In genomic region chr1:29883360-29883759, GRCh38 we compare ENCODE assay signal across 18 cellular contexts.
DNase-seq lines count a peak whose midpoint lies in the region; ATAC-seq, FAIRE-seq and TF ChIP-seq lines count a peak whose summit lies in the region.
"Had no signal": no experiment of that assay in that cellular context is flagged by ENCODE, and none has a peak within 500 bp of the region (broad histone marks: within the 10 kb centered on the region; RNA-seq: fewer than 3 reads in every experiment).

No MANE protein-coding gene starts in this region.

- H3K4me1 ChIP-seq in K562 (replicated peaks in 1 of 2; ENCODE audit: control insufficient read depth in 2 of 2, insufficient read depth in 2 of 2, low read length in 2 of 2), result no peaks in the 10 kb centered on the region
- H3K4me1 ChIP-seq in mesendoderm (ENCODE audit: control insufficient read depth, low read depth, low read length), result no peaks in the 10 kb centered on the region
- H3K4me1 ChIP-seq: HAP-1 had no signal

- H3K27me3 Mint-ChIP-seq in Calu3 (ENCODE audit: unreplicated experiment), result peaks cover 83% of the 10 kb centered on the region

- BruUV-seq in K562 (replicated peaks; lab: Mats Ljungman, UMichigan) (no TSS peak), Calu3 (replicated peaks; lab: Mats Ljungman, UMichigan) (no TSS peak)

- H3K79me2 ChIP-seq in K562 (ENCODE audit: control insufficient read depth, insufficient read depth, low read length) (no peaks in the 10 kb centered on the region), mesendoderm (ENCODE audit: control insufficient read depth, insufficient read depth, low read length) (no peaks in the 10 kb centered on the region)

- H3K23ac ChIP-seq in mesendoderm (ENCODE audit: low read length), result no peak overlapping the region

- no peaks in the 10 kb centered on the region for H3K9me3 ChIP-seq in K562 (replicated peaks; ENCODE audit: control insufficient read depth, insufficient read depth, low read depth, low read length)
- no peaks in the 10 kb centered on the region for H3K9me3 ChIP-seq in MG63
- H3K9me3 ChIP-seq: HAP-1 had no signal

- H2AK5ac ChIP-seq in mesendoderm (ENCODE audit: low read length), result no peak overlapping the region

- intact Hi-C loops in K562 (cut with micrococcal nuclease) (no loop called here), sciatic nerve (cut with DNase I) (no loop called here), Calu3 (cut with micrococcal nuclease; ENCODE audit: unreplicated experiment) (no loop called here)

- no peaks in the 10 kb centered on the region for H3K36me3 Mint-ChIP-seq in Calu3 (ENCODE audit: insufficient read depth, unreplicated experiment)
- H3K36me3 Mint-ChIP-seq: CD4-positive, alpha-beta memory T cell had no signal

- H2BK15ac ChIP-seq in mesendoderm (replicated peaks; ENCODE audit: low read depth), result no peak overlapping the region

- H3K4me3 Mint-ChIP-seq in Calu3 (ENCODE audit: low read depth, unreplicated experiment), result no peak overlapping the region
- H3K4me3 Mint-ChIP-seq: CD4-positive, alpha-beta memory T cell had no signal

- WGBS in K562 (ENCODE audit: insufficient coverage, low coverage, missing lambda C conversion rate), result 0% methylated on average over 3 of the region's 3 CpGs
- WGBS in mesendoderm (ENCODE audit: extremely low coverage, insufficient coverage, low lambda C conversion rate), result no CpG with 5 or more reads among the region's 3 CpGs

- peak; percentile 10 for DNase-seq in NCI-H748 (lab: John Stamatoyannopoulos, UW; ENCODE audit: unreplicated experiment)
- no peak for DNase-seq in NCI-H748 treated with DMSO at 0.1 percent for 48 hours (lab: John Stamatoyannopoulos, UW)
- no peak for DNase-seq in K562 (ENCODE audit: extremely low read depth in 1 of 4, low spot score in 3 of 4)
- peak; percentile 56 for DNase-seq in mesendoderm
- DNase-seq in sciatic nerve (ENCODE audit: low spot score), result peak; percentile 21
- DNase-seq in Calu3, result no peak
- DNase-seq in MG63, result no peak
- DNase-seq: C1 segment of cervical spinal cord; CD4-positive, alpha-beta memory T cell; COR-L47; DMS153; DND-41; GOT3 had no signal

- H3K36me3 ChIP-seq in K562 (ENCODE audit: control insufficient read depth, insufficient read depth, low read length), result no peaks in the 10 kb centered on the region
- no peaks in the 10 kb centered on the region for H3K36me3 ChIP-seq in mesendoderm (ENCODE audit: control insufficient read depth, insufficient read depth, low read length)
- no peaks in the 10 kb centered on the region for H3K36me3 ChIP-seq in MG63
- H3K36me3 ChIP-seq: HAP-1 had no signal

- H3K27ac Mint-ChIP-seq in Calu3 (ENCODE audit: unreplicated experiment), result no peak overlapping the region
- H3K27ac Mint-ChIP-seq: CD4-positive, alpha-beta memory T cell had no signal

- no peak overlapping the region for H3K27ac ChIP-seq in K562 (ENCODE audit: extremely low read depth, low read depth, low read length)
- no peak overlapping the region for H3K27ac ChIP-seq in mesendoderm (ENCODE audit: low read depth, low read length)

- CTCF ChIA-PET in K562 (lab: Yijun Ruan, JAX; ENCODE audit: low intra/inter-chr PET ratio) (no interaction called here), Calu3 (lab: Charles Lee) (no interaction called here)

- no peak for TF ChIP-seq RAD21 in K562 (CRISPR knock-in tag; conservative IDR thresholded peaks at IDR 0.05 in 1 of 2, IDR thresholded peaks at IDR 0.05 in 1 of 2)

- no peaks in the 10 kb centered on the region for H3K4me1 Mint-ChIP-seq in Calu3 (ENCODE audit: low read depth, unreplicated experiment)
- H3K4me1 Mint-ChIP-seq: CD4-positive, alpha-beta memory T cell had no signal

- H3K4me2 ChIP-seq in K562 (ENCODE audit: insufficient read depth, low read length) (no peak overlapping the region), mesendoderm (ENCODE audit: low read length) (no peak overlapping the region)

- ATAC-seq in K562 (no peak), sciatic nerve (no peak), GM18870 (IDR thresholded peaks at IDR 0.05; ENCODE audit: unreplicated experiment) (no peak)

- H3K9me1 ChIP-seq in K562 (ENCODE audit: control insufficient read depth, insufficient read depth, low read length), result no peaks in the 10 kb centered on the region

- TF ChIP-seq CTCF in K562 (IDR thresholded peaks at IDR 0.05 in 2 of 3, conservative IDR thresholded peaks at IDR 0.05 in 1 of 3; ENCODE audit: insufficient read depth in 2 of 3, low read depth in 1 of 3, low read length in 3 of 3) (no peak), Calu3 (IDR thresholded peaks at IDR 0.05; ENCODE audit: unreplicated experiment) (no peak)

- H3K4me3 ChIP-seq in K562 (no peak overlapping the region), mesendoderm (ENCODE audit: low read length) (no peak overlapping the region), MG63 (no peak overlapping the region)
- H3K4me3 ChIP-seq: HAP-1 had no signal

- no peak overlapping the region for H3K4ac ChIP-seq in mesendoderm (ENCODE audit: low read depth, low read length)

- H3K18ac ChIP-seq in mesendoderm (ENCODE audit: low read length), result no peak overlapping the region

- no peak for FAIRE-seq in K562 (lab: Jason Lieb, UNC)
- FAIRE-seq: G401.6, GM12892, H54 had no signal

- TF ChIP-seq POLR2A in K562 (conservative IDR thresholded peaks at IDR 0.05), result no peak

- H2AFZ ChIP-seq in K562 (ENCODE audit: low read depth, low read length), result no peak overlapping the region

- H4K8ac ChIP-seq in mesendoderm (ENCODE audit: low read depth, low read length), result no peak overlapping the region

- no peak overlapping the region for H2BK120ac ChIP-seq in mesendoderm (ENCODE audit: low read depth, low read length)

- H3K9ac ChIP-seq in K562 (ENCODE audit: insufficient read depth in 1 of 2, low read depth in 2 of 2, low read length in 2 of 2), result no peak overlapping the region
- no peak overlapping the region for H3K9ac ChIP-seq in mesendoderm (ENCODE audit: low read length)

- no peak overlapping the region for H4K5ac ChIP-seq in mesendoderm (ENCODE audit: low read length)

- H3K56ac ChIP-seq in mesendoderm (ENCODE audit: low read length), result no peak overlapping the region

- H3K79me1 ChIP-seq in mesendoderm (ENCODE audit: low read length), result no peaks in the 10 kb centered on the region

- H2BK5ac ChIP-seq in mesendoderm (ENCODE audit: low read length), result no peak overlapping the region

- H3K27me3 ChIP-seq in K562 (ENCODE audit: control insufficient read depth in 2 of 2, insufficient read depth in 2 of 2, low read length in 2 of 2), result no peaks in the 10 kb centered on the region; a peak in 1 of 5 replicates
- no peaks in the 10 kb centered on the region for H3K27me3 ChIP-seq in mesendoderm (ENCODE audit: insufficient read depth, low read length, poor library complexity)
- no peaks in the 10 kb centered on the region for H3K27me3 ChIP-seq in MG63

- in situ Hi-C loops in K562 (cut with MboI), result no loop called here

- peaks cover 2% of the 10 kb centered on the region for H3K9me3 Mint-ChIP-seq in Calu3 (ENCODE audit: low read depth, unreplicated experiment)
- H3K9me3 Mint-ChIP-seq: CD4-positive, alpha-beta memory T cell had no signal

- H4K20me1 ChIP-seq in K562 (replicated peaks; ENCODE audit: control insufficient read depth, insufficient read depth, low read length), result no peaks in the 10 kb centered on the region

- no peak for TF ChIP-seq EP300 in K562 (IDR thresholded peaks at IDR 0.05; ENCODE audit: low read length)

- POLR2A ChIA-PET in K562 (lab: Yijun Ruan, JAX), result interaction anchor here (0.6 kb wide), 1 partner anchor 532 kb away, joined by 3 read pairs; no protein-coding TSS in a partner anchor

TF ChIP-seq in K562, 482 proteins besides CTCF, POLR2A, EP300 and RAD21:
- TF ChIP-seq, protein P1, sequence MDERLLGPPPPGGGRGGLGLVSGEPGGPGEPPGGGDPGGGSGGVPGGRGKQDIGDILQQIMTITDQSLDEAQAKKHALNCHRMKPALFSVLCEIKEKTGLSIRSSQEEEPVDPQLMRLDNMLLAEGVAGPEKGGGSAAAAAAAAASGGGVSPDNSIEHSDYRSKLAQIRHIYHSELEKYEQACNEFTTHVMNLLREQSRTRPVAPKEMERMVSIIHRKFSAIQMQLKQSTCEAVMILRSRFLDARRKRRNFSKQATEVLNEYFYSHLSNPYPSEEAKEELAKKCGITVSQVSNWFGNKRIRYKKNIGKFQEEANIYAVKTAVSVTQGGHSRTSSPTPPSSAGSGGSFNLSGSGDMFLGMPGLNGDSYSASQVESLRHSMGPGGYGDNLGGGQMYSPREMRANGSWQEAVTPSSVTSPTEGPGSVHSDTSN (CRISPR knock-in tag; IDR thresholded peaks at IDR 0.05; ENCODE audit: low read depth), result no peak
- TF ChIP-seq, protein P1 (tag; conservative IDR thresholded peaks at IDR 0.05; ENCODE audit: low read depth), result 0 out of 2 replicates have a peak, but pooled peaks have one; percentile 19
- TF ChIP-seq, protein P2, sequence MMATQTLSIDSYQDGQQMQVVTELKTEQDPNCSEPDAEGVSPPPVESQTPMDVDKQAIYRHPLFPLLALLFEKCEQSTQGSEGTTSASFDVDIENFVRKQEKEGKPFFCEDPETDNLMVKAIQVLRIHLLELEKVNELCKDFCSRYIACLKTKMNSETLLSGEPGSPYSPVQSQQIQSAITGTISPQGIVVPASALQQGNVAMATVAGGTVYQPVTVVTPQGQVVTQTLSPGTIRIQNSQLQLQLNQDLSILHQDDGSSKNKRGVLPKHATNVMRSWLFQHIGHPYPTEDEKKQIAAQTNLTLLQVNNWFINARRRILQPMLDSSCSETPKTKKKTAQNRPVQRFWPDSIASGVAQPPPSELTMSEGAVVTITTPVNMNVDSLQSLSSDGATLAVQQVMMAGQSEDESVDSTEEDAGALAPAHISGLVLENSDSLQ (IDR thresholded peaks at IDR 0.05), result peak; percentile 57; the same call in 1 of the 2 replicates
- TF ChIP-seq RFX1 (IDR thresholded peaks at IDR 0.05), result peak; percentile 78
- no peak for TF ChIP-seq ILK (tag; IDR thresholded peaks at IDR 0.05; ENCODE audit: borderline replicate concordance, low read depth)
TF ChIP-seq in K562: peak in this region for 3.

Comparison
In these comparisons a context has a peak if more than half of its experiments do, and no peak if none do; other contexts are left out.
1. DNase-seq: peak in NCI-H748 (single experiment), mesendoderm (single experiment) and sciatic nerve (single experiment); none in NCI-H748 treated with DMSO at 0.1 percent for 48 hours (single experiment), K562 (0 of 4), Calu3 (single experiment) and MG63 (single experiment).